In the genomic region with DNA sequence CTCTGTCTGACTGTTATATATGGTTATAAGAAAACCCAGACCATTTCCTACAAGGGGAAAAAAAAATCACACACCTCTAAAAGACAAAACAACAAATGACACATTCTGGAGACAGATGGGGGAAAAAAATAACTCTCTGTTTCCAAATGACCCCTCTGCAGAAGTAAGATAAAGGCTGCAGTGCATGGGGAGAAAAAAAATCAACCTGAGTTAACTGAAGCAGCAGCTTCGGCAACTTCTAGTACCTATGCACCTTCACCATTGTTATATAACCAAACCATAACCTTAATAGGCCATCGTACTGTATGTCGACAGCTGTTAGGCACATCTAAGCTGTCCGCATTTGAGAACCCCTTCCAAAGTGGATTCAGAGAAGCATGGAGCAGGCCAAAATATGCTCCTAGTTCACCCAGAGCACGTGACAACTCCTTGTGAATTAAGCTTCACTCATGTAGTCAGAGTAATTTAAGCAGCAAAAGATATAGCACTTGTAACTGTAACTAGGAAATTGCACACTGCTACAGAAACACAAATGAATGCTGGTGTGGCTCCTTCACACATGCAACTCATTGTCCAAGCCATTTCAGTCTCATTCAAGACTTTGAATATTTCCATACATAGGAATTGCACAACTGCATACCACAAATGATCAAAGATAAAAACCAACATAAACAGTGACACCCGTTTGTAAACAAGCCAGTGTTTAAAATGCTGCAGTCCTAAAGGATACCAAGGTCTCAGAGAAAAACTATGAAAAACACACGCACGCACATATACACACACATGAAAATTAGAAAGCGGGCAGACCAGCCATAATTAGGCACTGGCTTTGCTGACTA, we compare ENCODE assay signal across 8 cellular contexts. TPM values are rescaled to one million over a fixed set of nuclear protein-coding genes. Genes with fewer than 3 reads are reported as not detected.
DNase-seq lines count a peak whose midpoint lies in the region; TF ChIP-seq lines count a peak whose summit lies in the region.

No MANE protein-coding gene starts in this region.

- H3K4me1 ChIP-seq in right atrium auricular region (peaks cover 0 to 55% of the 10 kb centered on the region in 2 donors), subcutaneous abdominal adipose tissue (ENCODE audit: control insufficient read depth in 5 of 5, insufficient read depth in 5 of 5, low read length in 5 of 5) (peaks cover 7 to 60% (median 47%) of the 10 kb centered on the region in 5 donors)

- peaks cover 72% of the 10 kb centered on the region for H3K4me1 Mint-ChIP-seq in activated naive CD4-positive, alpha-beta T cell treated with anti-CD3 and anti-CD28 coated beads for 36 hours (ENCODE audit: low read depth)

- CTCF ChIA-PET in activated naive CD4-positive, alpha-beta T cell treated with anti-CD3 and anti-CD28 coated beads for 36 hours (lab: Charles Lee) = interaction anchor here (1.1 to 1.4 kb wide), 3 partner anchors 9 to 170 kb away, joined by 3 to 5 read pairs (median 4); no protein-coding TSS in a partner anchor

- H3K27ac ChIP-seq in right atrium auricular region (peak overlapping the region; percentile 91 to 95), subcutaneous abdominal adipose tissue (ENCODE audit: low read depth, low read length) (peak overlapping the region; percentile 85)

- no peak overlapping the region for H3K27ac Mint-ChIP-seq in activated naive CD4-positive, alpha-beta T cell treated with anti-CD3 and anti-CD28 coated beads for 36 hours

- H3K9ac ChIP-seq in subcutaneous abdominal adipose tissue (ENCODE audit: low read length in 5 of 5) = peak overlapping the region in 3 of 5 donors; percentile 12 to 91 (median 38)

- H3K4me3 ChIP-seq in WI38 (ENCODE audit: low read depth, low read length) (peak overlapping the region; percentile 94), right atrium auricular region (peak overlapping the region in 1 of 2 donors; percentile 89), subcutaneous abdominal adipose tissue (ENCODE audit: low read depth in 1 of 5, low read length in 5 of 5) (peak overlapping the region; percentile 45 to 95 (median 87))

- no peak for TF ChIP-seq CTCF in WI38 (IDR thresholded peaks at IDR 0.05; ENCODE audit: low read depth, low read length)
- no peak for TF ChIP-seq CTCF in right atrium auricular region (IDR thresholded peaks at IDR 0.05)

- H3K9me3 ChIP-seq in right atrium auricular region (no peaks in the 10 kb centered on the region), subcutaneous abdominal adipose tissue (ENCODE audit: control insufficient read depth in 5 of 5, low read length in 5 of 5) (no peaks in the 10 kb centered on the region)

- H3K36me3 Mint-ChIP-seq in activated naive CD4-positive, alpha-beta T cell treated with anti-CD3 and anti-CD28 coated beads for 36 hours (ENCODE audit: low read depth) = peaks cover 9% of the 10 kb centered on the region

- H3K9me3 Mint-ChIP-seq in activated naive CD4-positive, alpha-beta T cell treated with anti-CD3 and anti-CD28 coated beads for 36 hours = peaks cover 5% of the 10 kb centered on the region

- peak overlapping the region; percentile 97 for H3K4me3 Mint-ChIP-seq in activated naive CD4-positive, alpha-beta T cell treated with anti-CD3 and anti-CD28 coated beads for 36 hours

- DNase-seq in activated naive CD4-positive, alpha-beta T cell treated with anti-CD3 and anti-CD28 coated beads for 36 hours = no peak
- no peak for DNase-seq in activated naive CD4-positive, alpha-beta T cell treated with Interleukin-2 at 50 U/mL for 16 hours
- DNase-seq in right atrium auricular region (ENCODE audit: low spot score) = no peak
- DNase-seq in 8988T = no peak
- DNase-seq in SIG-M5 treated with dmso at 0.1 percent for 504 hours (lab: John Stamatoyannopoulos, UW; ENCODE audit: unreplicated experiment) = no peak
- no peak for DNase-seq in retina

- intact Hi-C loops in activated naive CD4-positive, alpha-beta T cell treated with anti-CD3 and anti-CD28 coated beads for 36 hours (cut with micrococcal nuclease) = loop anchor here (1.0 to 10.0 kb wide), 3 partner anchors 168 to 1129 kb away; partner anchors contain the start of genes JAML and ZPR1

- no peaks in the 10 kb centered on the region for H3K27me3 Mint-ChIP-seq in activated naive CD4-positive, alpha-beta T cell treated with anti-CD3 and anti-CD28 coated beads for 36 hours (ENCODE audit: low read depth)

- H3K36me3 ChIP-seq in right atrium auricular region (no peaks in the 10 kb centered on the region), subcutaneous abdominal adipose tissue (ENCODE audit: control insufficient read depth in 5 of 5, insufficient read depth in 5 of 5, low read length in 5 of 5) (no peaks in the 10 kb centered on the region)

- no peaks in the 10 kb centered on the region for H3K27me3 ChIP-seq in right atrium auricular region
- no peaks in the 10 kb centered on the region for H3K27me3 ChIP-seq in subcutaneous abdominal adipose tissue (ENCODE audit: control insufficient read depth in 5 of 5, insufficient read depth in 4 of 5, low read length in 5 of 5)

RNA-seq across cellular contexts. Expression of gene SIK3, which starts 2.7 kb away (rescaled TPM):
- total RNA-seq in activated naive CD4-positive, alpha-beta T cell treated with anti-CD3 and anti-CD28 coated beads for 36 hours = 10 to 100 TPM; 13.8 to 15.7 TPM
- total RNA-seq in right atrium auricular region = 10 to 100 TPM; 27.0 to 40.1 TPM

RNA-seq across cellular contexts. Expression of gene PAFAH1B2, which starts 48.6 kb away (rescaled TPM):
- 10 to 100 TPM; 43.7 to 44.3 TPM for total RNA-seq in activated naive CD4-positive, alpha-beta T cell treated with anti-CD3 and anti-CD28 coated beads for 36 hours
- 10 to 100 TPM; 41.1 to 65.8 TPM for total RNA-seq in right atrium auricular region
